Comparison of ENCODE assay signal across 21 cellular contexts in the genomic region with DNA sequence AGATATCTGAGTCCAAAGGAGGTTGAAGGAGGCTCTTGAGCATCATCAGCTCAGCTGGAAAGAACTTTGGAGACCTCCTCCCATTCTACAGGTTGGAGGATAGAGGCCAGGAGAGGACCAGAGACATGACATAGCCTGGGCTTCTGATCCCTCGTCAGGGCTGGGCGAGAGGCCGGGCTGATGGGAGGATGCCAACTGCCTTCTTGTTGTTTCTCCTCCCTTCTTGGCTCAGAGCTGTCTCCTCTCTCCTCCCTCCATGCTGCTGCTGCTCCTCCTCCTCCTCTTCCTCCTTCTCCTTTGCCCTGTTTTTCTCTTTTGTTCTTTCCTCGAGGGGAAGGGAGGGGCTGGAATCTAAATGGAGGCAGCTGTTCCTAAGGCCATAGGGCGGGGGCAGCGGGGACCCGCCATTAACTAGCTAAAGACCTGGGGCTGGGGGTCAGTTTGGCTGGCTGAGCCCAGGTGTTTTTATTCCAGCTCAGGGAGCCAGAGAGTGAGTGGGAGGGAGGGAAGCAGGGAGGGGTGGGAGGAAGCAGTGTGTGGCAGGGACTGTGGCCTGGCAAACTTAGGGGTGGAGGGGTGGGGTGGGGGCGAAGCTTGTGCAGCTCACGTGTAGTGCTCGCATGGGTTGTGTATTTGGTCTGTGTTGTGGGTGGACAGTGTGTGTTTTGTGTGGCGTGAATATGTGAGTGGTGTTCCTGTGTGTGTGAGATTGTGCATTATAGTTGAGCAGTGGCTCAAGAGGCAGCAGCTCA.
A peak's percentile ranks its signal among the peaks of the same experiment; 100 is the strongest.
DNase-seq lines count a peak whose midpoint lies in the region; TF ChIP-seq lines count a peak whose summit lies in the region.
"Had no signal": no experiment of that assay in that cellular context is flagged by ENCODE, and none has a peak within 500 bp of the region (broad histone marks: within the 10 kb centered on the region; RNA-seq: fewer than 3 reads in every experiment).

No MANE protein-coding gene starts in this region.

- no peaks in the 10 kb centered on the region for H3K27me3 ChIP-seq in OCI-LY3 (ENCODE audit: low read depth, low read length)

- H3K79me2 ChIP-seq in OCI-LY3 (ENCODE audit: low read length), result no peaks in the 10 kb centered on the region

- H3K4me3 ChIP-seq in OCI-LY3 (ENCODE audit: low read length), result peak overlapping the region; percentile 1; the same call in 1 of the 2 replicates
- H3K4me3 ChIP-seq: A549, gastroesophageal sphincter, lung, sigmoid colon, tibial artery had no signal

- no peaks in the 10 kb centered on the region for H3K36me3 ChIP-seq in OCI-LY3 (replicated peaks; ENCODE audit: low read depth, low read length)
- H3K36me3 ChIP-seq: gastroesophageal sphincter, sigmoid colon, tibial artery had no signal

- H3K4me2 ChIP-seq in OCI-LY3 (ENCODE audit: low read length), result peak overlapping the region; percentile 38
- H3K4me2 ChIP-seq: A549 had no signal

- H3K4me1 ChIP-seq in OCI-LY3 (ENCODE audit: low read length), result peaks cover 69% of the 10 kb centered on the region
- H3K4me1 ChIP-seq: sigmoid colon had no signal

- DNase-seq in NCI-H748 (lab: John Stamatoyannopoulos, UW; ENCODE audit: unreplicated experiment) (peak; percentile 5), NCI-H748 treated with DMSO at 0.1 percent for 48 hours (lab: John Stamatoyannopoulos, UW) (no peak), fibroblast of the conjunctiva (ENCODE audit: low read depth) (peak; percentile 8), substantia nigra (lab: John Stamatoyannopoulos, UW) (peak in 25 of 49 donors; percentile 3 to 71 (median 24)), AG08396 (ENCODE audit: low spot score) (no peak), cortex of kidney (lab: John Stamatoyannopoulos, UW) (no peak)
- DNase-seq in stimulated activated CD4-positive, alpha-beta T cell treated with anti-CD3 and anti-CD28 coated beads, Interleukin-4, amount 100 ng/mL, for 24 hours, result no peak
- DNase-seq: activated CD4-positive, alpha-beta T cell treated with anti-CD3 and anti-CD28 coated beads for 4 hours; activated naive CD8-positive, alpha-beta T cell treated with anti-CD3 and anti-CD28 coated beads, Interleukin-2, amount 10 ng/mL, durations not matched to agents 7 days and 5 days; activated T-cell treated with anti-CD3 and anti-CD28 coated beads for 4 hours; CD4-positive, CD25-positive, alpha-beta regulatory T cell; naive thymus-derived CD4-positive, alpha-beta T cell; NK-92 treated with Interleukin-12 subunit alpha and Interleukin-12 subunit beta, amount 100 ng/mL, for 24 hours; SIG-M5; sigmoid colon; stimulated activated CD4-positive, alpha-beta T cell treated with anti-CD3 and anti-CD28 coated beads, Interleukin-4, amount 100 ng/mL, for 4 hours had no signal

- peak overlapping the region; percentile 30; the same call in 1 of the 2 replicates for H3K9ac ChIP-seq in OCI-LY3 (ENCODE audit: low read length)

- no peak for TF ChIP-seq CTCF in OCI-LY3 (IDR thresholded peaks at IDR 0.05; ENCODE audit: low read depth, low read length)

- no peaks in the 10 kb centered on the region for H4K20me1 ChIP-seq in OCI-LY3 (ENCODE audit: insufficient read depth, low read length)

- H3K27ac ChIP-seq in OCI-LY3 (ENCODE audit: low read length) (peak overlapping the region; percentile 83), substantia nigra (ENCODE audit: low read depth, low read length, poor library complexity, severe bottlenecking) (no peak overlapping the region)
- H3K27ac ChIP-seq: A549, gastroesophageal sphincter, sigmoid colon, tibial artery had no signal

- no peak overlapping the region for H2AFZ ChIP-seq in OCI-LY3 (ENCODE audit: low read depth, low read length)

- H3K9me3 ChIP-seq in OCI-LY3 (ENCODE audit: insufficient read depth, low read length), result no peaks in the 10 kb centered on the region
- H3K9me3 ChIP-seq: A549, gastroesophageal sphincter, sigmoid colon, tibial artery had no signal

Comparison
In these comparisons a context has a peak if more than half of its experiments do, and no peak if none do; other contexts are left out.
1. DNase-seq: peak in NCI-H748 (single experiment), fibroblast of the conjunctiva (single experiment) and substantia nigra (25 of 49); none in NCI-H748 treated with DMSO at 0.1 percent for 48 hours (single experiment), AG08396 (single experiment), stimulated activated CD4-positive, alpha-beta T cell treated with anti-CD3 and anti-CD28 coated beads, Interleukin-4, amount 100 ng/mL, for 24 hours (single experiment) and cortex of kidney (single experiment).